ENCODE assay signal across 1 cellular context in genomic region chr6:165895421-165896165, GRCh38.
TF ChIP-seq lines count a peak whose summit lies in the region.

No MANE protein-coding gene starts in this region.

TF ChIP-seq in HepG2, 621 proteins besides CTCF, POLR2A, EP300 and RAD21 (continued from another document):
- TF ChIP-seq LRRFIP1 (CRISPR knock-in tag; conservative IDR thresholded peaks at IDR 0.05) (no peak), ZNF569 (CRISPR knock-in tag; IDR thresholded peaks at IDR 0.05; ENCODE audit: borderline replicate concordance) (no peak), CEBPG (CRISPR knock-in tag; IDR thresholded peaks at IDR 0.05) (0 out of 2 replicates have a peak, but pooled peaks have one; percentile 29), ZSCAN22 (CRISPR knock-in tag; IDR thresholded peaks at IDR 0.05) (no peak), SP1 (IDR thresholded peaks at IDR 0.05) (no peak), SP1 (CRISPR knock-in tag; IDR thresholded peaks at IDR 0.05) (no peak), CEBPB (IDR thresholded peaks at IDR 0.05; ENCODE audit: borderline replicate concordance, low read depth, low read length) (peak; percentile 87), HMGXB3 (CRISPR knock-in tag; IDR thresholded peaks at IDR 0.05; ENCODE audit: borderline replicate concordance) (no peak)
